In genomic region chr7:95476904-95477594, GRCh38 we compare ENCODE assay signal across 9 cellular contexts. TPM values are rescaled to one million over a fixed set of nuclear protein-coding genes. Genes with fewer than 3 reads are reported as not detected.
DNase-seq lines count a peak whose midpoint lies in the region; ATAC-seq and TF ChIP-seq lines count a peak whose summit lies in the region.
"Had no signal": no experiment of that assay in that cellular context is flagged by ENCODE, and none has a peak within 500 bp of the region (broad histone marks: within the 10 kb centered on the region; RNA-seq: fewer than 3 reads in every experiment).

No MANE protein-coding gene starts in this region.

- peak; percentile 76 for ATAC-seq in GM21529 (IDR thresholded peaks at IDR 0.05; ENCODE audit: unreplicated experiment)
- no peak for ATAC-seq in GM21423 (IDR thresholded peaks at IDR 0.05; ENCODE audit: unreplicated experiment)

- H3K4me2 ChIP-seq in OCI-LY7 (ENCODE audit: low read length) = peak overlapping the region; percentile 6; the same call in 1 of the 2 replicates

- H3K4me1 ChIP-seq in OCI-LY7 (ENCODE audit: insufficient read depth, low read length, poor library complexity, severe bottlenecking) = peaks cover 7% of the 10 kb centered on the region

- H2AFZ ChIP-seq in OCI-LY7 (ENCODE audit: low read length) = peak overlapping the region; percentile 98

- H3K27ac ChIP-seq in OCI-LY7 (ENCODE audit: low read depth, low read length, poor library complexity, severe bottlenecking) = no peak overlapping the region

- no peaks in the 10 kb centered on the region for H3K79me2 ChIP-seq in OCI-LY7 (ENCODE audit: insufficient read depth, low read depth, low read length)

- no peak overlapping the region for H3K4me3 Mint-ChIP-seq in activated T-helper 2 cell treated with anti-CD3 and anti-CD28 coated beads, Interferon-gamma antibody, Interleukin-2, Interleukin-4, amounts not matched to agents 10 μg/mL and 5 μg/mL and 100 μg/mL, durations not matched to agents 14 hours and 24 hours and 36 hours (ENCODE audit: low read depth)
- H3K4me3 Mint-ChIP-seq: activated naive CD8-positive, alpha-beta T cell had no signal

- POLR2A ChIA-PET in OCI-LY7 (lab: Charles Lee) = interaction anchor here (0.6 to 0.7 kb wide), 3 partner anchors 175 to 802 kb away, joined by 3 to 4 read pairs (median 4); no protein-coding TSS in a partner anchor

- H3K4me3 ChIP-seq in Jurkat, Clone E6-1 (ENCODE audit: low read length) = no peak overlapping the region
- H3K4me3 ChIP-seq in OCI-LY7 (ENCODE audit: low read depth, low read length, poor library complexity, severe bottlenecking) = no peak overlapping the region
- H3K4me3 ChIP-seq in foreskin fibroblast (ENCODE audit: low read depth in 1 of 2, low read length in 2 of 2) = no peak overlapping the region

- H3K36me3 Mint-ChIP-seq in activated T-helper 2 cell treated with anti-CD3 and anti-CD28 coated beads, Interferon-gamma antibody, Interleukin-2, Interleukin-4, amounts not matched to agents 10 μg/mL and 5 μg/mL and 100 μg/mL, durations not matched to agents 14 hours and 24 hours and 36 hours (ENCODE audit: low read depth) = no peaks in the 10 kb centered on the region
- H3K36me3 Mint-ChIP-seq: activated naive CD8-positive, alpha-beta T cell had no signal

- no peak overlapping the region for H3K27ac Mint-ChIP-seq in activated T-helper 2 cell treated with anti-CD3 and anti-CD28 coated beads, Interferon-gamma antibody, Interleukin-2, Interleukin-4, amounts not matched to agents 10 μg/mL and 5 μg/mL and 100 μg/mL, durations not matched to agents 14 hours and 24 hours and 36 hours
- H3K27ac Mint-ChIP-seq: activated naive CD8-positive, alpha-beta T cell had no signal

- no peaks in the 10 kb centered on the region; the same call in 1 of the 2 replicates for H3K36me3 ChIP-seq in OCI-LY7 (ENCODE audit: insufficient read depth, low read length)

- intact Hi-C loops in OCI-LY7 (cut with micrococcal nuclease; ENCODE audit: unreplicated experiment) = loop anchor here (2.0 kb wide), 1 partner anchor 1028 kb away; no protein-coding TSS in a partner anchor
- intact Hi-C loops in activated T-helper 2 cell treated with anti-CD3 and anti-CD28 coated beads, Interferon-gamma antibody, Interleukin-2, Interleukin-4, amounts not matched to agents 10 μg/mL and 5 μg/mL and 100 μg/mL, durations not matched to agents 14 hours and 24 hours and 36 hours (cut with micrococcal nuclease) = loop anchor here (2.0 to 5.0 kb wide), 3 partner anchors 80 to 1030 kb away; partner anchors contain the start of genes PON3 and SGCE

- no peaks in the 10 kb centered on the region for H4K20me1 ChIP-seq in OCI-LY7 (ENCODE audit: insufficient read depth, low read length)

- CTCF ChIA-PET in OCI-LY7 (lab: Charles Lee; ENCODE audit: unreplicated experiment) = interaction anchor here (0.6 to 1.0 kb wide), 2 partner anchors 997 to 1028 kb away, joined by 3 to 4 read pairs; no protein-coding TSS in a partner anchor

- no peaks in the 10 kb centered on the region for H3K9me3 Mint-ChIP-seq in activated T-helper 2 cell treated with anti-CD3 and anti-CD28 coated beads, Interferon-gamma antibody, Interleukin-2, Interleukin-4, amounts not matched to agents 10 μg/mL and 5 μg/mL and 100 μg/mL, durations not matched to agents 14 hours and 24 hours and 36 hours

- TF ChIP-seq CTCF in OCI-LY7 (conservative IDR thresholded peaks at IDR 0.05; ENCODE audit: low read length) (peak; percentile 94), foreskin fibroblast (IDR thresholded peaks at IDR 0.05; ENCODE audit: low read depth, low read length) (peak; percentile 62)

- H3K9me3 ChIP-seq in OCI-LY7 (ENCODE audit: low read length) = no peaks in the 10 kb centered on the region

- no peaks in the 10 kb centered on the region for H3K9me2 ChIP-seq in OCI-LY7 (ENCODE audit: insufficient read depth, low read length)

- no peaks in the 10 kb centered on the region for H3K4me1 Mint-ChIP-seq in activated T-helper 2 cell treated with anti-CD3 and anti-CD28 coated beads, Interferon-gamma antibody, Interleukin-2, Interleukin-4, amounts not matched to agents 10 μg/mL and 5 μg/mL and 100 μg/mL, durations not matched to agents 14 hours and 24 hours and 36 hours (ENCODE audit: low read depth)

- no TSS peak for BruUV-seq in OCI-LY7 (replicated peaks; lab: Mats Ljungman, UMichigan)

- DNase-seq in DMS153 (lab: John Stamatoyannopoulos, UW) (peak; percentile 77), OCI-LY7 (ENCODE audit: low spot score) (peak; percentile 77), foreskin fibroblast (peak; percentile 44 to 82), occipital lobe (lab: John Stamatoyannopoulos, UW) (peak; percentile 20)
- peak; percentile 65 for DNase-seq in Jurkat, Clone E6-1 (ENCODE audit: low read depth, low spot score)
- peak; percentile 34 for DNase-seq in activated T-helper 2 cell treated with anti-CD3 and anti-CD28 coated beads, Interferon-gamma antibody, Interleukin-2, Interleukin-4, amounts not matched to agents 10 μg/mL and 5 μg/mL and 100 μg/mL, durations not matched to agents 14 hours and 24 hours and 36 hours (ENCODE audit: low spot score)

- H3K27me3 Mint-ChIP-seq in activated T-helper 2 cell treated with anti-CD3 and anti-CD28 coated beads, Interferon-gamma antibody, Interleukin-2, Interleukin-4, amounts not matched to agents 10 μg/mL and 5 μg/mL and 100 μg/mL, durations not matched to agents 14 hours and 24 hours and 36 hours (ENCODE audit: low read depth) = peaks cover 10% of the 10 kb centered on the region

RNA-seq across cellular contexts. Expression of gene ASB4, which starts 8.7 kb away (rescaled TPM):
- polyA plus RNA-seq in Jurkat, Clone E6-1 (2012; ENCODE audit: insufficient read depth, insufficient read length) = not detected
- total RNA-seq in OCI-LY7 (2014; rRNA removed; shearing (Covaris generic)) = not detected in 2 replicates
- total RNA-seq in OCI-LY7 (2022) (not detected in 2 replicates), occipital lobe (0.16 TPM)
- total RNA-seq in activated T-helper 2 cell treated with anti-CD3 and anti-CD28 coated beads, Interferon-gamma antibody, Interleukin-2, Interleukin-4, amounts not matched to agents 10 μg/mL and 5 μg/mL and 100 μg/mL, durations not matched to agents 14 hours and 24 hours and 36 hours = not detected in 2 replicates

RNA-seq across cellular contexts. Expression of gene PON2, which starts 42.2 kb away (rescaled TPM):
- not detected for polyA plus RNA-seq in Jurkat, Clone E6-1 (2012; ENCODE audit: insufficient read depth, insufficient read length)
- total RNA-seq in OCI-LY7 (2014; rRNA removed; shearing (Covaris generic)) = not detected in 2 replicates
- total RNA-seq in OCI-LY7 (2022) = not detected in 2 replicates
- 16.5 and 17.5 TPM in 2 replicates for total RNA-seq in activated T-helper 2 cell treated with anti-CD3 and anti-CD28 coated beads, Interferon-gamma antibody, Interleukin-2, Interleukin-4, amounts not matched to agents 10 μg/mL and 5 μg/mL and 100 μg/mL, durations not matched to agents 14 hours and 24 hours and 36 hours
- total RNA-seq in occipital lobe = 50.5 TPM

Comparison
In these comparisons a context has a peak if more than half of its experiments do, and no peak if none do; other contexts are left out.
1. DNase-seq: peak in every context shown above with its lines; median percentile 77 in DMS153; 77 in OCI-LY7; 65 in Jurkat, Clone E6-1; 63 in foreskin fibroblast; 34 in activated T-helper 2 cell treated with anti-CD3 and anti-CD28 coated beads, Interferon-gamma antibody, Interleukin-2, Interleukin-4, amounts not matched to agents 10 μg/mL and 5 μg/mL and 100 μg/mL, durations not matched to agents 14 hours and 24 hours and 36 hours; 20 in occipital lobe.
2. RNA of gene PON2, which starts 42.2 kb away (total RNA-seq): 50.5 TPM in occipital lobe (single experiment) and 16.5 to 17.5 TPM in activated T-helper 2 cell treated with anti-CD3 and anti-CD28 coated beads, Interferon-gamma antibody, Interleukin-2, Interleukin-4, amounts not matched to agents 10 μg/mL and 5 μg/mL and 100 μg/mL, durations not matched to agents 14 hours and 24 hours and 36 hours; not detected in OCI-LY7; every median in the first group is over 10 times any median in the second.